ENCODE assay signal across 28 cellular contexts in the genomic region with DNA sequence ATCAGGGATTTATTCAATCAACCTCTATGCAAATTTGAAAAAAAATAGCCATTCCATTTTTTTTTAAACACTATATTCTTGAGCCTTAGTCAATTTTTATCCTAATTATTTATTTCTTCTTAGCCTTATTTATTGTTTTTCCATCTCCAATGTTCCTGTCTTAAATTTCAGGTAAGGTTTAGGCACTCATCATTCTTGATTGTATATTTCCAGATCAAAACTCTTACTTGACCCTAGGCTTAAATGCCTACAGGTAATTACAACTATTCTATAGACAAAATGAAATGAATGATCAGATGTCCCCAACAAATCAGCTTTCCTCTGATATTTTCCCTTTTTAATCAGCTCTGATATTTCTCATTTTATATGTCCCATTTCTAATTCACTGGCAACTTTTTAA.
"Had no signal": no experiment of that assay in that cellular context is flagged by ENCODE, and none has a peak within 500 bp of the region (broad histone marks: within the 10 kb centered on the region; RNA-seq: fewer than 3 reads in every experiment).

No MANE protein-coding gene starts in this region.

- DNase-seq: stimulated activated CD4-positive, alpha-beta T cell treated with anti-CD3 and anti-CD28 coated beads, Interleukin-2, amount 100 ng/mL, for 48 hours; stimulated activated CD4-positive, alpha-beta T cell treated with anti-CD3 and anti-CD28 coated beads, Interleukin-4, amount 100 ng/mL, for 1 hour; stimulated activated CD4-positive, alpha-beta T cell treated with anti-CD3 and anti-CD28 coated beads, Interleukin-4, amount 100 ng/mL, for 24 hours; stimulated activated CD4-positive, alpha-beta T cell treated with anti-CD3 and anti-CD28 coated beads, Interleukin-4, amount 100 ng/mL, for 4 hours; stimulated activated CD8-positive, alpha-beta memory T cell treated with anti-CD3 and anti-CD28 coated beads, Interleukin-4, amount 100 ng/mL, for 48 hours; stimulated activated naive B cell treated with anti-CD40 and anti-IgM and Interleukin-4, amounts not matched to agents 10 μg/mL and 1 μg/mL and 100 μg/mL, for 72 hours; stimulated activated naive CD4-positive, alpha-beta T cell; stimulated activated naive CD4-positive, alpha-beta T cell treated with Interleukin-2 at 50 U/mL for 16 hours; stimulated activated naive CD8-positive, alpha-beta T cell treated with anti-CD3 and anti-CD28 coated beads, Interleukin-15, amount 100 ng/mL, for 72 hours; stimulated activated naive CD8-positive, alpha-beta T cell treated with anti-CD3 and anti-CD28 coated beads, Interleukin-15, Interleukin-2, amounts not matched to agents 100 U/mL and 50 U/mL, for 24 hours; stomach; substantia nigra; testis; thyroid gland; tibial artery; transverse colon; trophoblast cell; upper lobe of left lung; upper lobe of right lung; uterus had no signal

- H3K27me3 ChIP-seq: stomach, suprapubic skin, testis, thyroid gland, tibial artery, tibial nerve, transverse colon, upper lobe of left lung, upper lobe of right lung, uterus, vagina had no signal

- H3K4me3 ChIP-seq: stomach, suprapubic skin, testis, thoracic aorta, thyroid gland, tibial artery, tibial nerve, transverse colon, upper lobe of left lung, upper lobe of right lung, uterus, vagina had no signal

- H3K27ac ChIP-seq: stomach, suprapubic skin, testis, thoracic aorta, thyroid gland, tibial artery, tibial nerve, transverse colon, upper lobe of left lung, upper lobe of right lung, uterus, vagina had no signal

- H3K9me3 Mint-ChIP-seq: stimulated activated naive B cell treated with anti-CD40 and anti-IgM and Interleukin-4, amounts not matched to agents 10 μg/mL and 1 μg/mL and 100 μg/mL, for 72 hours; stimulated activated naive CD8-positive, alpha-beta T cell treated with anti-CD3 and anti-CD28 coated beads, Interleukin-15, amount 100 ng/mL, for 72 hours; type B pancreatic cell had no signal

- H3K36me3 Mint-ChIP-seq: stimulated activated effector memory CD8-positive, alpha-beta T cell treated with anti-CD3 and anti-CD28 coated beads, Interleukin-12 subunit alpha, Interleukin-12 subunit beta, amount 100 ng/mL, for 72 hours; stimulated activated memory B cell treated with anti-CD40 and anti-IgM and Interleukin-4, amounts not matched to agents 10 μg/mL and 1 μg/mL and 100 μg/mL, for 72 hours; stimulated activated naive B cell treated with anti-CD40 and anti-IgM and Interleukin-4, amounts not matched to agents 10 μg/mL and 1 μg/mL and 100 μg/mL, for 72 hours; type B pancreatic cell had no signal

- H3K4me3 Mint-ChIP-seq: stimulated activated effector memory CD8-positive, alpha-beta T cell treated with anti-CD3 and anti-CD28 coated beads, Interleukin-12 subunit alpha, Interleukin-12 subunit beta, amount 100 ng/mL, for 72 hours; stimulated activated memory B cell treated with anti-CD40 and anti-IgM and Interleukin-4, amounts not matched to agents 10 μg/mL and 1 μg/mL and 100 μg/mL, for 72 hours; stimulated activated naive B cell treated with anti-CD40 and anti-IgM and Interleukin-4, amounts not matched to agents 10 μg/mL and 1 μg/mL and 100 μg/mL, for 72 hours; stimulated activated naive CD8-positive, alpha-beta T cell treated with anti-CD3 and anti-CD28 coated beads, Interleukin-15, amount 100 ng/mL, for 72 hours; stimulated activated naive CD8-positive, alpha-beta T cell treated with anti-CD3 and anti-CD28 coated beads, Interleukin-15, Interleukin-2, amounts not matched to agents 100 ng/mL and 50 ng/mL, for 24 hours; type B pancreatic cell had no signal

- H3K4me1 ChIP-seq: stomach, suprapubic skin, testis, thyroid gland, tibial artery, tibial nerve, transverse colon, upper lobe of left lung, upper lobe of right lung, uterus, vagina had no signal

- H3K36me3 ChIP-seq: stomach, suprapubic skin, thoracic aorta, thyroid gland, tibial artery, tibial nerve, transverse colon, upper lobe of left lung, upper lobe of right lung, uterus, vagina had no signal

- H3K27me3 Mint-ChIP-seq: stimulated activated memory B cell treated with anti-CD40 and anti-IgM and Interleukin-4, amounts not matched to agents 10 μg/mL and 1 μg/mL and 100 μg/mL, for 72 hours; stimulated activated naive B cell treated with anti-CD40 and anti-IgM and Interleukin-4, amounts not matched to agents 10 μg/mL and 1 μg/mL and 100 μg/mL, for 72 hours; stimulated activated naive CD8-positive, alpha-beta T cell treated with anti-CD3 and anti-CD28 coated beads, Interleukin-15, amount 100 ng/mL, for 72 hours; stimulated activated naive CD8-positive, alpha-beta T cell treated with anti-CD3 and anti-CD28 coated beads, Interleukin-15, Interleukin-2, amounts not matched to agents 100 ng/mL and 50 ng/mL, for 24 hours; type B pancreatic cell had no signal

- H3K27ac Mint-ChIP-seq: stimulated activated effector memory CD8-positive, alpha-beta T cell treated with anti-CD3 and anti-CD28 coated beads, Interleukin-12 subunit alpha, Interleukin-12 subunit beta, amount 100 ng/mL, for 72 hours; stimulated activated memory B cell treated with anti-CD40 and anti-IgM and Interleukin-4, amounts not matched to agents 10 μg/mL and 1 μg/mL and 100 μg/mL, for 72 hours; stimulated activated naive B cell treated with anti-CD40 and anti-IgM and Interleukin-4, amounts not matched to agents 10 μg/mL and 1 μg/mL and 100 μg/mL, for 72 hours; stimulated activated naive CD8-positive, alpha-beta T cell treated with anti-CD3 and anti-CD28 coated beads, Interleukin-15, amount 100 ng/mL, for 72 hours; stimulated activated naive CD8-positive, alpha-beta T cell treated with anti-CD3 and anti-CD28 coated beads, Interleukin-15, Interleukin-2, amounts not matched to agents 100 ng/mL and 50 ng/mL, for 24 hours; type B pancreatic cell had no signal

- ATAC-seq: stimulated activated effector memory CD8-positive, alpha-beta T cell treated with anti-CD3 and anti-CD28 coated beads, Interleukin-12 subunit alpha, Interleukin-12 subunit beta, amount 100 ng/mL, for 72 hours; stimulated activated memory B cell treated with anti-CD40 and anti-IgM and Interleukin-4, amounts not matched to agents 10 μg/mL and 1 μg/mL and 100 μg/mL, for 72 hours; stimulated activated naive B cell treated with anti-CD40 and anti-IgM and Interleukin-4, amounts not matched to agents 10 μg/mL and 1 μg/mL and 100 μg/mL, for 72 hours; stimulated activated naive CD8-positive, alpha-beta T cell treated with anti-CD3 and anti-CD28 coated beads, Interleukin-15, amount 100 ng/mL, for 72 hours; stimulated activated naive CD8-positive, alpha-beta T cell treated with anti-CD3 and anti-CD28 coated beads, Interleukin-15, Interleukin-2, amounts not matched to agents 100 U/mL and 50 U/mL, for 24 hours; upper lobe of right lung had no signal

- H3K4me1 Mint-ChIP-seq: stimulated activated effector memory CD8-positive, alpha-beta T cell treated with anti-CD3 and anti-CD28 coated beads, Interleukin-12 subunit alpha, Interleukin-12 subunit beta, amount 100 ng/mL, for 72 hours; stimulated activated memory B cell treated with anti-CD40 and anti-IgM and Interleukin-4, amounts not matched to agents 10 μg/mL and 1 μg/mL and 100 μg/mL, for 72 hours; stimulated activated naive B cell treated with anti-CD40 and anti-IgM and Interleukin-4, amounts not matched to agents 10 μg/mL and 1 μg/mL and 100 μg/mL, for 72 hours; stimulated activated naive CD8-positive, alpha-beta T cell treated with anti-CD3 and anti-CD28 coated beads, Interleukin-15, amount 100 ng/mL, for 72 hours had no signal
